Comparison of ENCODE assay signal across 8 cellular contexts in genomic region chr19:45863840-45864628, GRCh38. TPM values are rescaled to one million over a fixed set of nuclear protein-coding genes. Genes with fewer than 3 reads are reported as not detected.
A peak's percentile ranks its signal among the peaks of the same experiment; 100 is the strongest.
DNase-seq lines count a peak whose midpoint lies in the region; ATAC-seq and TF ChIP-seq lines count a peak whose summit lies in the region.

FOXA3 (plus strand) TSS chr19:45864326; CDS start chr19:45864457, 131 bp downstream.

- 2% methylated on average over 71 of the region's 71 CpGs for WGBS in right cardiac atrium
- WGBS in sigmoid colon, 2 donors = 1 to 2% methylated on average over 71 of the region's 71 CpGs

- peaks cover 10% of the 10 kb centered on the region for H3K36me3 Mint-ChIP-seq in activated naive CD4-positive, alpha-beta T cell treated with anti-CD3 and anti-CD28 coated beads, Interleukin-2, amount 10 ng/mL, durations not matched to agents 7 days and 5 days

- no peaks in the 10 kb centered on the region for H3K9me3 Mint-ChIP-seq in activated naive CD4-positive, alpha-beta T cell treated with anti-CD3 and anti-CD28 coated beads, Interleukin-2, amount 10 ng/mL, durations not matched to agents 7 days and 5 days

- no peak for TF ChIP-seq EP300 in sigmoid colon (IDR thresholded peaks at IDR 0.05)

- peak within 1 kb of the TSS; percentile 78 for H3K4me3 ChIP-seq in H7 (ENCODE audit: insufficient read depth, low read depth, low read length)
- peak within 1 kb of the TSS; percentile 29 for H3K4me3 ChIP-seq in right cardiac atrium (ENCODE audit: low read length)
- peak within 1 kb of the TSS; percentile 19 to 99 (median 96) for H3K4me3 ChIP-seq in sigmoid colon

- peaks cover 36% of the 10 kb centered on the region for H3K4me1 Mint-ChIP-seq in activated naive CD4-positive, alpha-beta T cell treated with anti-CD3 and anti-CD28 coated beads, Interleukin-2, amount 10 ng/mL, durations not matched to agents 7 days and 5 days

- H3K27ac ChIP-seq in right cardiac atrium (ENCODE audit: low read length) (no peak within 1 kb of the TSS), sigmoid colon (peak within 1 kb of the TSS in 2 of 4 donors; percentile 23 to 95)

- H3K4me1 ChIP-seq in right cardiac atrium (ENCODE audit: control insufficient read depth, insufficient read depth, low read length) = no peaks in the 10 kb centered on the region
- H3K4me1 ChIP-seq in sigmoid colon = peaks cover 0 to 33% (median 24%) of the 10 kb centered on the region in 4 donors

- DNase-seq in COLO829 (ENCODE audit: low spot score) (peak; percentile 35), H7 (peak; percentile 98), OCI-M1 (lab: John Stamatoyannopoulos, UW) (peak; percentile 71), right cardiac atrium (peak; percentile 49 to 80 (median 67)), sigmoid colon (no peak), NK-92 (lab: John Stamatoyannopoulos, UW; ENCODE audit: unreplicated experiment) (no peak)
- DNase-seq in activated naive CD4-positive, alpha-beta T cell treated with anti-CD3 and anti-CD28 coated beads, Interleukin-2, amount 10 ng/mL, durations not matched to agents 7 days and 5 days = peak; percentile 68

- no peaks in the 10 kb centered on the region; the same call in 1 of the 2 replicates for H3K36me3 ChIP-seq in H7 (replicated peaks; ENCODE audit: control insufficient read depth, insufficient read depth, low read length)
- peaks cover 0 to 22% (median 6%) of the 10 kb centered on the region in 4 donors for H3K36me3 ChIP-seq in sigmoid colon

- CTCF ChIA-PET in activated naive CD4-positive, alpha-beta T cell treated with anti-CD3 and anti-CD28 coated beads, Interleukin-2, amount 10 ng/mL, durations not matched to agents 7 days and 5 days (lab: Charles Lee) = interaction anchor here (0.8 to 6.0 kb wide), 8 partner anchors 20 to 214 kb away, joined by 3 to 58 read pairs (median 6); partner anchors contain the start of genes IRF2BP1, MYPOP and SIX5

- intact Hi-C loops in right cardiac atrium (cut with DNase I) (no loop called here), sigmoid colon (cut with DNase I) (loop anchor here (1.0 to 5.0 kb wide), 3 partner anchors 19 to 153 kb away; partner anchors contain the start of gene IRF2BP1)

- ATAC-seq in right cardiac atrium (peak; percentile 41 to 63), GM19328 (IDR thresholded peaks at IDR 0.05; ENCODE audit: unreplicated experiment) (no peak)

- no peak for TF ChIP-seq POLR2A in sigmoid colon (IDR thresholded peaks at IDR 0.05)

- H3K27me3 ChIP-seq in H7 (ENCODE audit: control insufficient read depth, insufficient read depth, low read length) (no peaks in the 10 kb centered on the region; the same call in 1 of the 2 replicates), right cardiac atrium (ENCODE audit: control insufficient read depth, insufficient read depth) (no peaks in the 10 kb centered on the region), sigmoid colon (peaks cover 8 to 32% (median 24%) of the 10 kb centered on the region in 3 donors)

- no peaks in the 10 kb centered on the region for H3K9me3 ChIP-seq in right cardiac atrium (ENCODE audit: control insufficient read depth, low read length)
- no peaks in the 10 kb centered on the region for H3K9me3 ChIP-seq in sigmoid colon

- TF ChIP-seq CTCF in sigmoid colon (IDR thresholded peaks at IDR 0.05) = peak in 3 of 4 experiments; percentile 47 to 65 (median 48)

- peak within 1 kb of the TSS; percentile 94 for H3K27ac Mint-ChIP-seq in activated naive CD4-positive, alpha-beta T cell treated with anti-CD3 and anti-CD28 coated beads, Interleukin-2, amount 10 ng/mL, durations not matched to agents 7 days and 5 days

- H3K4me3 Mint-ChIP-seq in activated naive CD4-positive, alpha-beta T cell treated with anti-CD3 and anti-CD28 coated beads, Interleukin-2, amount 10 ng/mL, durations not matched to agents 7 days and 5 days = peak within 1 kb of the TSS; percentile 94

- H3K27me3 Mint-ChIP-seq in activated naive CD4-positive, alpha-beta T cell treated with anti-CD3 and anti-CD28 coated beads, Interleukin-2, amount 10 ng/mL, durations not matched to agents 7 days and 5 days = peaks cover 57% of the 10 kb centered on the region

RNA-seq across cellular contexts. Expression of gene FOXA3, which starts in this region (rescaled TPM):
- total RNA-seq in H7 (2014; rRNA removed; shearing (Covaris generic)) = 13.4 and 15.1 TPM in 2 replicates
- total RNA-seq in right cardiac atrium = not detected
- not detected for polyA plus RNA-seq in right cardiac atrium
- total RNA-seq in sigmoid colon = under 1 TPM in 1 of 4 donors, not detected in 3; 0.49 TPM
- polyA plus RNA-seq in sigmoid colon = 10 to 100 TPM; 28.1 to 72.8 (median 57.1) TPM

Comparison
In these comparisons a context has a peak if more than half of its experiments do, and no peak if none do; other contexts are left out.
1. RNA of gene FOXA3 (polyA plus RNA-seq): 28.1 to 72.8 TPM in sigmoid colon; not detected in right cardiac atrium (single experiment); every median in the first group is over 10 times any median in the second.
2. Peak in DNase-seq, ATAC-seq and H3K4me3 ChIP-seq in right cardiac atrium; RNA of the gene not detected or under 1 TPM.
3. DNase-seq: peak in COLO829 (single experiment), H7 (single experiment), OCI-M1 (single experiment) and activated naive CD4-positive, alpha-beta T cell treated with anti-CD3 and anti-CD28 coated beads, Interleukin-2, amount 10 ng/mL, durations not matched to agents 7 days and 5 days (single experiment); none in sigmoid colon (single experiment) and NK-92 (single experiment).
4. H3K4me3 ChIP-seq: peak in every context shown above with its lines; median percentile 96 in sigmoid colon; 78 in H7; 29 in right cardiac atrium.